In genomic region chr7:135169936-135170222, GRCh38 we compare ENCODE assay signal across 1 cellular context.
A peak's percentile ranks its signal among the peaks of the same experiment; 100 is the strongest.
TF ChIP-seq lines count a peak whose summit lies in the region.

No MANE protein-coding gene starts in this region.

TF ChIP-seq in GM12878, 131 proteins besides CTCF, POLR2A, EP300 and RAD21 (continued from another document):
- TF ChIP-seq FOXM1 (IDR thresholded peaks at IDR 0.05; ENCODE audit: low read depth, low read length): no peak
- peak; percentile 73; the same call in 1 of the 2 replicates for TF ChIP-seq SPI1 (IDR thresholded peaks at IDR 0.05; ENCODE audit: borderline replicate concordance, insufficient read depth, low read depth, low read length)
- no peak for TF ChIP-seq CEBPB (IDR thresholded peaks at IDR 0.05; ENCODE audit: borderline replicate concordance in 1 of 2, low read depth in 2 of 2, low read length in 2 of 2)
- TF ChIP-seq GABPA (IDR thresholded peaks at IDR 0.05; ENCODE audit: low read depth): no peak
- TF ChIP-seq SIN3A (IDR thresholded peaks at IDR 0.05; ENCODE audit: low read depth, low read length): 0 out of 2 replicates have a peak, but pooled peaks have one; percentile 3
- TF ChIP-seq STAT1 (conservative IDR thresholded peaks at IDR 0.05): no peak
- TF ChIP-seq SUZ12 (IDR thresholded peaks at IDR 0.05; ENCODE audit: unreplicated experiment): no peak
- no peak for TF ChIP-seq JUNB (IDR thresholded peaks at IDR 0.05)
- TF ChIP-seq ATF7 (IDR thresholded peaks at IDR 0.05; ENCODE audit: low read depth): no peak
- TF ChIP-seq MAX (IDR thresholded peaks at IDR 0.05; ENCODE audit: low read depth, low read length): no peak
- no peak for TF ChIP-seq FOXK2 (IDR thresholded peaks at IDR 0.05)
- no peak for TF ChIP-seq POLR2AphosphoS5 (IDR thresholded peaks at IDR 0.05; ENCODE audit: low read length)
- TF ChIP-seq ZNF274 (IDR thresholded peaks at IDR 0.05; ENCODE audit: insufficient read depth, insufficient read length): no peak
- TF ChIP-seq NR2C1 (IDR thresholded peaks at IDR 0.05): no peak
- no peak for TF ChIP-seq CREM (IDR thresholded peaks at IDR 0.05; ENCODE audit: low read depth)
- no peak for TF ChIP-seq ATF2 (IDR thresholded peaks at IDR 0.05; ENCODE audit: low read length)
- TF ChIP-seq ZBTB11 (CRISPR knock-in tag; IDR thresholded peaks at IDR 0.05): no peak
- TF ChIP-seq KDM1A (IDR thresholded peaks at IDR 0.05; ENCODE audit: borderline replicate concordance): no peak
- 0 out of 2 replicates have a peak, but pooled peaks have one; percentile 5 for TF ChIP-seq MLLT1 (IDR thresholded peaks at IDR 0.05)
- TF ChIP-seq E2F8 (IDR thresholded peaks at IDR 0.05; ENCODE audit: low read depth, partially characterized antibody): peak; percentile 40
- TF ChIP-seq IRF4 (IDR thresholded peaks at IDR 0.05; ENCODE audit: low read depth, low read length): no peak
- no peak for TF ChIP-seq HDAC2 (IDR thresholded peaks at IDR 0.05)
- TF ChIP-seq TCF3 (IDR thresholded peaks at IDR 0.05; ENCODE audit: borderline replicate concordance, insufficient read depth, low read depth, low read length): no peak
- TF ChIP-seq SMC3 (IDR thresholded peaks at IDR 0.05; ENCODE audit: borderline replicate concordance, low read length): no peak
- TF ChIP-seq NFIC (IDR thresholded peaks at IDR 0.05; ENCODE audit: low read depth, low read length): 0 out of 2 replicates have a peak, but pooled peaks have one; percentile 16
- TF ChIP-seq MXI1 (IDR thresholded peaks at IDR 0.05; ENCODE audit: low read depth, low read length): no peak
